20 cellular contexts compared by ENCODE assay signal in the genomic region with DNA sequence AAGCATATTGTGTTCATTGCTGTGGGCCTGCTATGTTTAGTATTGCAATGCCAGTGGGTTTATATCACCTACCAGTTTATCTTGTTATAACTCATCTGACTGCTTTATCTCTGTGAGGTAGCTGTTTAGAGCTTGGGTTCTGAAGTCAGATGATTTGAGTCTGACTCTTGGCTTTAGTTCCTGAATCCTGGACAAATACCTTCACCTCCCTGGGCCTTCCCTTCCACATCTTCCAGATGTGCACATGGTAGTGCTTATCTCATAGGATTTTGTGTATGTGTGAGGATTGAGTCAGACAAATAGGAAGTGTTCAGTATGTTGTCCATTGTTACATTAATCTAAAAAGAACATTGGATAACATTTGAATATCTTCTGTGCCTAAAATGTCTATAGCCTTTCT.
DNase-seq lines count a peak whose midpoint lies in the region; ATAC-seq, FAIRE-seq and TF ChIP-seq lines count a peak whose summit lies in the region.
"Had no signal": no experiment of that assay in that cellular context is flagged by ENCODE, and none has a peak within 500 bp of the region (broad histone marks: within the 10 kb centered on the region; RNA-seq: fewer than 3 reads in every experiment).

No MANE protein-coding gene starts in this region.

- intact Hi-C loops in gastrocnemius medialis (cut with DNase I; ENCODE audit: low total_unique reads): no loop called here

- H3K27ac ChIP-seq in H1 (ENCODE audit: low read depth, low read length): no peak overlapping the region
- H3K27ac ChIP-seq in gastrocnemius medialis: no peak overlapping the region
- H3K27ac ChIP-seq: 22Rv1, A549, C4-2B, GM23248 had no signal

- H3K23ac ChIP-seq in H1 (ENCODE audit: insufficient read length): no peak overlapping the region

- no peaks in the 10 kb centered on the region for H3K36me3 ChIP-seq in H1 (ENCODE audit: control insufficient read depth in 2 of 4, insufficient read depth in 4 of 4, low read length in 3 of 4)
- H3K36me3 ChIP-seq in gastrocnemius medialis: no peaks in the 10 kb centered on the region

- H2BK12ac ChIP-seq in H1 (ENCODE audit: low read depth, low read length): no peak overlapping the region

- CTCF ChIA-PET in H1 (lab: Charles Lee; ENCODE audit: partially characterized antibody): no interaction called here

- no peak overlapping the region for H2BK120ac ChIP-seq in H1 (replicated peaks; ENCODE audit: low read depth, low read length)

- no peaks in the 10 kb centered on the region for H3K79me1 ChIP-seq in H1 (ENCODE audit: low read depth, low read length)

- in situ Hi-C loops in gastrocnemius medialis (cut with MboI; ENCODE audit: low sequenced_read_pairs in 4 of 4): no loop called here

- no peaks in the 10 kb centered on the region for H3K4me1 ChIP-seq in H1 (replicated peaks in 1 of 4; ENCODE audit: control insufficient read depth in 3 of 4, insufficient read depth in 4 of 4, low read length in 3 of 4)
- H3K4me1 ChIP-seq in gastrocnemius medialis: peaks cover 0 to 7% of the 10 kb centered on the region in 2 donors
- H3K4me1 ChIP-seq: A549, Caco-2 had no signal

- no peak overlapping the region for H2AFZ ChIP-seq in H1 (ENCODE audit: low read length)
- H2AFZ ChIP-seq: GM23248 had no signal

- H3K14ac ChIP-seq in H1 (ENCODE audit: insufficient read length): no peak overlapping the region

- no peaks in the 10 kb centered on the region for H4K20me1 ChIP-seq in H1 (replicated peaks in 1 of 2; ENCODE audit: control insufficient read depth in 1 of 2, insufficient read depth in 2 of 2, low read length in 2 of 2)

- H3K9me3 ChIP-seq in H1 (ENCODE audit: insufficient read depth in 2 of 2, low read depth in 1 of 2, low read length in 1 of 2) (no peaks in the 10 kb centered on the region), gastrocnemius medialis (no peaks in the 10 kb centered on the region)
- H3K9me3 ChIP-seq: A549, Caco-2 had no signal

- TF ChIP-seq POLR2A in H1 (IDR thresholded peaks at IDR 0.05; ENCODE audit: control extremely low read depth in 1 of 2, low read depth in 2 of 2, low read length in 2 of 2): no peak
- TF ChIP-seq POLR2A in gastrocnemius medialis (IDR thresholded peaks at IDR 0.05): no peak

- POLR2A ChIA-PET in H1 (lab: Charles Lee; ENCODE audit: partially characterized antibody): no interaction called here

- no peak for TF ChIP-seq RAD21 in H1 (IDR thresholded peaks at IDR 0.05 in 1 of 2, conservative IDR thresholded peaks at IDR 0.05 in 1 of 2; ENCODE audit: low read depth in 2 of 2, low read length in 2 of 2)

- no peak overlapping the region for H2BK20ac ChIP-seq in H1 (ENCODE audit: low read length)

- no peaks in the 10 kb centered on the region for H3K27me3 ChIP-seq in H1 (replicated peaks in 1 of 4; ENCODE audit: control insufficient read depth in 3 of 4, extremely low read depth in 1 of 4, insufficient read depth in 3 of 4, low read length in 3 of 4)
- no peaks in the 10 kb centered on the region for H3K27me3 ChIP-seq in gastrocnemius medialis

- H4K8ac ChIP-seq in H1 (ENCODE audit: extremely low read depth, insufficient read depth, low read length): no peak overlapping the region

- TF ChIP-seq CTCF in H1 (IDR thresholded peaks at IDR 0.05; ENCODE audit: control extremely low read depth in 1 of 3, insufficient read depth in 1 of 3, low read depth in 1 of 3, low read length in 3 of 3) (no peak), fibroblast of villous mesenchyme (IDR thresholded peaks at IDR 0.05; ENCODE audit: insufficient read depth, low read depth, low read length) (no peak), gastrocnemius medialis (IDR thresholded peaks at IDR 0.05 in 4 of 5, conservative IDR thresholded peaks at IDR 0.05 in 1 of 5) (no peak)

- ATAC-seq in gastrocnemius medialis: no peak
- ATAC-seq: A549 had no signal

- H3K4me3 ChIP-seq in H1 (ENCODE audit: extremely low read depth in 1 of 4, insufficient read depth in 2 of 4, low read depth in 3 of 4, low read length in 4 of 4) (no peak overlapping the region), fibroblast of villous mesenchyme (ENCODE audit: low read depth, low read length) (no peak overlapping the region), gastrocnemius medialis (no peak overlapping the region)
- H3K4me3 ChIP-seq: A549, GM23248 had no signal

- H4K5ac ChIP-seq in H1 (ENCODE audit: insufficient read length, low read depth, low read length): no peak overlapping the region

- no peak overlapping the region for H2BK15ac ChIP-seq in H1 (ENCODE audit: low read length)

- H3K18ac ChIP-seq in H1 (ENCODE audit: extremely low read depth, low read length): no peak overlapping the region

- peak overlapping the region; percentile 63 for H3K4ac ChIP-seq in H1 (replicated peaks; ENCODE audit: insufficient read length, low read depth, low read length)

- no peak overlapping the region for H2AK5ac ChIP-seq in H1 (ENCODE audit: low read depth, low read length)

- no peak overlapping the region for H3K4me2 ChIP-seq in H1 (ENCODE audit: insufficient read depth in 1 of 2, low read depth in 2 of 2, low read length in 2 of 2)
- H3K4me2 ChIP-seq: A549 had no signal

- H2BK5ac ChIP-seq in H1 (ENCODE audit: low read depth, low read length): no peak overlapping the region

- no peak overlapping the region for H3K9ac ChIP-seq in H1 (replicated peaks in 1 of 4; ENCODE audit: extremely low read depth in 1 of 4, low read depth in 3 of 4, low read length in 3 of 4)
- H3K9ac ChIP-seq: GM23248 had no signal

- no peaks in the 10 kb centered on the region for H3K79me2 ChIP-seq in H1 (ENCODE audit: control insufficient read depth in 1 of 2, insufficient read depth in 2 of 2, low read length in 2 of 2)

- no peak for TF ChIP-seq EP300 in H1 (IDR thresholded peaks at IDR 0.05; ENCODE audit: borderline replicate concordance in 1 of 2, low read depth in 2 of 2, low read length in 2 of 2)

- no peak for DNase-seq in GM18507 (ENCODE audit: extremely low spot score, insufficient read length, low read depth)
- peak; percentile 30 for DNase-seq in OCI-M1 (lab: John Stamatoyannopoulos, UW)
- DNase-seq in H1 (ENCODE audit: low read depth in 1 of 2, low spot score in 2 of 2): no peak
- DNase-seq in fibroblast of villous mesenchyme (ENCODE audit: low read depth): peak; percentile 54
- DNase-seq in gastrocnemius medialis: no peak
- DNase-seq in HCEC 1CT: no peak
- DNase-seq in DMS153 treated with DMSO at 0.1 percent for 48 hours (lab: John Stamatoyannopoulos, UW; ENCODE audit: unreplicated experiment): no peak
- DNase-seq: AML-193; Caco-2; CD4-positive, alpha-beta T cell; DMS79; GDM1; GM23248; H7 had no signal

- no peak overlapping the region for H4K91ac ChIP-seq in H1 (replicated peaks; ENCODE audit: insufficient read length, low read length)

- H3K23me2 ChIP-seq in H1 (ENCODE audit: low read depth, low read length): no peaks in the 10 kb centered on the region

- H3K56ac ChIP-seq in H1 (replicated peaks; ENCODE audit: insufficient read length, low read depth, low read length): no peak overlapping the region

- FAIRE-seq in GM18507 (lab: Jason Lieb, UNC) (peak; percentile 24), H1 (lab: Jason Lieb, UNC) (no peak)
- FAIRE-seq: A549, D721Med, GM12892, GM19239 had no signal

TF ChIP-seq in H1, 55 proteins besides CTCF, POLR2A, EP300 and RAD21:
- TF ChIP-seq FOSL1 (IDR thresholded peaks at IDR 0.05; ENCODE audit: insufficient read depth, low read depth, low read length): no peak
- TF ChIP-seq PHF8 (conservative IDR thresholded peaks at IDR 0.05; ENCODE audit: low read depth, low read length): no peak
- no peak for TF ChIP-seq NRF1 (IDR thresholded peaks at IDR 0.05; ENCODE audit: low read depth, low read length)
- no peak for TF ChIP-seq CBX5 (IDR thresholded peaks at IDR 0.05; ENCODE audit: low read depth, low read length)
- TF ChIP-seq, protein P1, sequence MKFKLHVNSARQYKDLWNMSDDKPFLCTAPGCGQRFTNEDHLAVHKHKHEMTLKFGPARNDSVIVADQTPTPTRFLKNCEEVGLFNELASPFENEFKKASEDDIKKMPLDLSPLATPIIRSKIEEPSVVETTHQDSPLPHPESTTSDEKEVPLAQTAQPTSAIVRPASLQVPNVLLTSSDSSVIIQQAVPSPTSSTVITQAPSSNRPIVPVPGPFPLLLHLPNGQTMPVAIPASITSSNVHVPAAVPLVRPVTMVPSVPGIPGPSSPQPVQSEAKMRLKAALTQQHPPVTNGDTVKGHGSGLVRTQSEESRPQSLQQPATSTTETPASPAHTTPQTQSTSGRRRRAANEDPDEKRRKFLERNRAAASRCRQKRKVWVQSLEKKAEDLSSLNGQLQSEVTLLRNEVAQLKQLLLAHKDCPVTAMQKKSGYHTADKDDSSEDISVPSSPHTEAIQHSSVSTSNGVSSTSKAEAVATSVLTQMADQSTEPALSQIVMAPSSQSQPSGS (IDR thresholded peaks at IDR 0.05; ENCODE audit: low read length): no peak
- TF ChIP-seq TEAD4 (IDR thresholded peaks at IDR 0.05; ENCODE audit: low read depth, low read length): no peak
- TF ChIP-seq POU5F1 (IDR thresholded peaks at IDR 0.05; ENCODE audit: low read depth, low read length): no peak
- TF ChIP-seq BCL11A (IDR thresholded peaks at IDR 0.05; ENCODE audit: low read depth in 2 of 2, low read length in 2 of 2): no peak

Comparison
In these comparisons a context has a peak if more than half of its experiments do, and no peak if none do; other contexts are left out.
1. DNase-seq: peak in OCI-M1 (single experiment) and fibroblast of villous mesenchyme (single experiment); none in GM18507 (single experiment), H1 (0 of 2), gastrocnemius medialis (0 of 2), HCEC 1CT (single experiment) and DMS153 treated with DMSO at 0.1 percent for 48 hours (single experiment).